ENCODE assay signal across 9 cellular contexts in genomic region chr18:2932247-2933181, GRCh38.
DNase-seq lines count a peak whose midpoint lies in the region; ATAC-seq and TF ChIP-seq lines count a peak whose summit lies in the region.
"Had no signal": no experiment of that assay in that cellular context is flagged by ENCODE, and none has a peak within 500 bp of the region (broad histone marks: within the 10 kb centered on the region; RNA-seq: fewer than 3 reads in every experiment).

No MANE protein-coding gene starts in this region.

- H3K9ac ChIP-seq in endodermal cell (ENCODE audit: extremely low read depth, low read length, poor library complexity, severe bottlenecking) = no peak overlapping the region

- H3K36me3 Mint-ChIP-seq in T-helper 1 cell treated with Interleukin-12 subunit alpha and Interleukin-12 subunit beta and Interleukin-4 antibody, amounts not matched to agents 30 μg/mL and 1 μg/mL, for 36 hours (ENCODE audit: low read depth) = peaks cover 50% of the 10 kb centered on the region
- peaks cover 23% of the 10 kb centered on the region for H3K36me3 Mint-ChIP-seq in endodermal cell (ENCODE audit: low read depth)

- H3K9me3 ChIP-seq in endodermal cell (ENCODE audit: control insufficient read depth, low read length) (no peaks in the 10 kb centered on the region), mucosa of descending colon (no peaks in the 10 kb centered on the region)
- H3K9me3 ChIP-seq: SJSA1 had no signal

- peak; percentile 71 for DNase-seq in Ammon's horn (ENCODE audit: low spot score)
- DNase-seq in NCI-H1105 treated with DMSO at 0.1 percent for 48 hours (lab: John Stamatoyannopoulos, UW) = peak; percentile 22
- peak; percentile 72 for DNase-seq in endodermal cell
- DNase-seq in mucosa of descending colon = peak in 1 of 3 donors; percentile 85

- H3K4me3 Mint-ChIP-seq in T-helper 1 cell treated with Interleukin-12 subunit alpha and Interleukin-12 subunit beta and Interleukin-4 antibody, amounts not matched to agents 30 μg/mL and 1 μg/mL, for 36 hours = no peak overlapping the region
- no peak overlapping the region for H3K4me3 Mint-ChIP-seq in endodermal cell

- ATAC-seq in mucosa of descending colon (peak; percentile 71), HG03108 (IDR thresholded peaks at IDR 0.05; ENCODE audit: unreplicated experiment) (no peak), GM19023 (IDR thresholded peaks at IDR 0.05; ENCODE audit: unreplicated experiment) (no peak)

- peak overlapping the region; percentile 76 for H3K27ac Mint-ChIP-seq in T-helper 1 cell treated with Interleukin-12 subunit alpha and Interleukin-12 subunit beta and Interleukin-4 antibody, amounts not matched to agents 30 μg/mL and 1 μg/mL, for 36 hours
- H3K27ac Mint-ChIP-seq in endodermal cell = peak overlapping the region; percentile 7

- no peak overlapping the region for H3K27ac ChIP-seq in endodermal cell (ENCODE audit: low read depth, low read length)
- H3K27ac ChIP-seq: SJSA1 had no signal

- no peaks in the 10 kb centered on the region for H3K9me3 Mint-ChIP-seq in T-helper 1 cell treated with Interleukin-12 subunit alpha and Interleukin-12 subunit beta and Interleukin-4 antibody, amounts not matched to agents 30 μg/mL and 1 μg/mL, for 36 hours
- H3K9me3 Mint-ChIP-seq in endodermal cell = no peaks in the 10 kb centered on the region

- 67% methylated on average over 10 of the region's 10 CpGs; no CpG with 5 or more reads in 1 of the 2 experiments for WGBS in endodermal cell (ENCODE audit: insufficient coverage in 1 of 2, insufficient read length in 1 of 2), 2 experiments

- TF ChIP-seq CTCF in GM12873 (IDR thresholded peaks at IDR 0.05; ENCODE audit: insufficient read depth, low read depth, low read length, missing control alignments) (peak; percentile 54), endodermal cell (conservative IDR thresholded peaks at IDR 0.05) (peak; percentile 91), mucosa of descending colon (IDR thresholded peaks at IDR 0.05) (no peak)

- H3K4me3 ChIP-seq in endodermal cell (ENCODE audit: low read length) = no peak overlapping the region
- no peak overlapping the region for H3K4me3 ChIP-seq in mucosa of descending colon
- H3K4me3 ChIP-seq: SJSA1 had no signal

- H3K27me3 Mint-ChIP-seq in T-helper 1 cell treated with Interleukin-12 subunit alpha and Interleukin-12 subunit beta and Interleukin-4 antibody, amounts not matched to agents 30 μg/mL and 1 μg/mL, for 36 hours (ENCODE audit: low read depth) = no peaks in the 10 kb centered on the region
- H3K27me3 Mint-ChIP-seq in endodermal cell (ENCODE audit: insufficient read depth) = no peaks in the 10 kb centered on the region

- H3K27me3 ChIP-seq in endodermal cell (ENCODE audit: control insufficient read depth, insufficient read depth, low read length, poor library complexity, severe bottlenecking) = no peaks in the 10 kb centered on the region
- H3K27me3 ChIP-seq: SJSA1 had no signal

- H3K36me3 ChIP-seq in endodermal cell (ENCODE audit: control insufficient read depth, insufficient read depth, low read length) (peaks cover 31% of the 10 kb centered on the region), mucosa of descending colon (ENCODE audit: low read depth) (no peaks in the 10 kb centered on the region)

- peaks cover 25% of the 10 kb centered on the region for H3K4me1 Mint-ChIP-seq in T-helper 1 cell treated with Interleukin-12 subunit alpha and Interleukin-12 subunit beta and Interleukin-4 antibody, amounts not matched to agents 30 μg/mL and 1 μg/mL, for 36 hours (ENCODE audit: low read depth)
- H3K4me1 Mint-ChIP-seq in endodermal cell = peaks cover 3% of the 10 kb centered on the region

- H3K4me1 ChIP-seq in endodermal cell (ENCODE audit: control insufficient read depth, insufficient read depth, low read length) (no peaks in the 10 kb centered on the region), mucosa of descending colon (ENCODE audit: low read depth) (no peaks in the 10 kb centered on the region)

- intact Hi-C loops in mucosa of descending colon (cut with DNase I, micrococcal nuclease) = loop anchor here (5.0 to 10.0 kb wide), 5 partner anchors 132 to 315 kb away; partner anchors contain the start of gene MYL12A (in 2 of the 2)
